In genomic region chr13:100102042-100102441, GRCh38 we compare ENCODE assay signal across 2 cellular contexts.
A peak's percentile ranks its signal among the peaks of the same experiment; 100 is the strongest.
TF ChIP-seq lines count a peak whose summit lies in the region.

No MANE protein-coding gene starts in this region.

TF ChIP-seq in HEK293, 187 proteins besides CTCF, POLR2A, EP300 and RAD21 (continues in another document):
- TF ChIP-seq, protein P1, sequence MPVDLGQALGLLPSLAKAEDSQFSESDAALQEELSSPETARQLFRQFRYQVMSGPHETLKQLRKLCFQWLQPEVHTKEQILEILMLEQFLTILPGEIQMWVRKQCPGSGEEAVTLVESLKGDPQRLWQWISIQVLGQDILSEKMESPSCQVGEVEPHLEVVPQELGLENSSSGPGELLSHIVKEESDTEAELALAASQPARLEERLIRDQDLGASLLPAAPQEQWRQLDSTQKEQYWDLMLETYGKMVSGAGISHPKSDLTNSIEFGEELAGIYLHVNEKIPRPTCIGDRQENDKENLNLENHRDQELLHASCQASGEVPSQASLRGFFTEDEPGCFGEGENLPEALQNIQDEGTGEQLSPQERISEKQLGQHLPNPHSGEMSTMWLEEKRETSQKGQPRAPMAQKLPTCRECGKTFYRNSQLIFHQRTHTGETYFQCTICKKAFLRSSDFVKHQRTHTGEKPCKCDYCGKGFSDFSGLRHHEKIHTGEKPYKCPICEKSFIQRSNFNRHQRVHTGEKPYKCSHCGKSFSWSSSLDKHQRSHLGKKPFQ (tag by site-specific recombination; IDR thresholded peaks at IDR 0.05), result peak; percentile 84
- TF ChIP-seq ZNF423 (tag by site-specific recombination; IDR thresholded peaks at IDR 0.05) (no peak), ZNF112 (tag by site-specific recombination; IDR thresholded peaks at IDR 0.05) (no peak), ZNF629 (tag by site-specific recombination; IDR thresholded peaks at IDR 0.05) (no peak), HOXD13 (CRISPR knock-in tag; IDR thresholded peaks at IDR 0.05; ENCODE audit: borderline replicate concordance) (no peak), ZNF138 (tag by site-specific recombination; IDR thresholded peaks at IDR 0.05; ENCODE audit: borderline replicate concordance) (no peak), ZNF341 (tag by site-specific recombination; IDR thresholded peaks at IDR 0.05; ENCODE audit: low read depth) (no peak), GLIS2 (tag by site-specific recombination; IDR thresholded peaks at IDR 0.05) (no peak), ZFHX2 (tag by site-specific recombination; conservative IDR thresholded peaks at IDR 0.05) (0 out of 2 replicates have a peak, but pooled peaks have one; percentile 13), ZSCAN16 (tag by site-specific recombination; IDR thresholded peaks at IDR 0.05) (no peak), ZNF214 (tag by site-specific recombination; IDR thresholded peaks at IDR 0.05; ENCODE audit: borderline replicate concordance) (no peak), ZBTB17 (tag by site-specific recombination; IDR thresholded peaks at IDR 0.05) (no peak), ZNF280C (tag by site-specific recombination; IDR thresholded peaks at IDR 0.05) (no peak), ZBTB10 (tag by site-specific recombination; IDR thresholded peaks at IDR 0.05) (no peak), ZNF76 (tag by site-specific recombination; IDR thresholded peaks at IDR 0.05; ENCODE audit: borderline replicate concordance, low read depth) (no peak), ZNF394 (tag by site-specific recombination; IDR thresholded peaks at IDR 0.05; ENCODE audit: borderline replicate concordance) (no peak), SCRT1 (tag by site-specific recombination; IDR thresholded peaks at IDR 0.05; ENCODE audit: borderline replicate concordance) (0 out of 2 replicates have a peak, but pooled peaks have one; percentile 23), ZNF175 (tag by site-specific recombination; IDR thresholded peaks at IDR 0.05) (no peak), ZNF121 (tag by site-specific recombination; IDR thresholded peaks at IDR 0.05) (peak; percentile 40; the same call in 1 of the 2 replicates), SP7 (tag by site-specific recombination; IDR thresholded peaks at IDR 0.05) (no peak), ZFP37 (tag by site-specific recombination; IDR thresholded peaks at IDR 0.05) (no peak), ZNF37A (tag by site-specific recombination; IDR thresholded peaks at IDR 0.05) (no peak), ZSCAN23 (tag by site-specific recombination; IDR thresholded peaks at IDR 0.05) (no peak)
- TF ChIP-seq, protein P2, sequence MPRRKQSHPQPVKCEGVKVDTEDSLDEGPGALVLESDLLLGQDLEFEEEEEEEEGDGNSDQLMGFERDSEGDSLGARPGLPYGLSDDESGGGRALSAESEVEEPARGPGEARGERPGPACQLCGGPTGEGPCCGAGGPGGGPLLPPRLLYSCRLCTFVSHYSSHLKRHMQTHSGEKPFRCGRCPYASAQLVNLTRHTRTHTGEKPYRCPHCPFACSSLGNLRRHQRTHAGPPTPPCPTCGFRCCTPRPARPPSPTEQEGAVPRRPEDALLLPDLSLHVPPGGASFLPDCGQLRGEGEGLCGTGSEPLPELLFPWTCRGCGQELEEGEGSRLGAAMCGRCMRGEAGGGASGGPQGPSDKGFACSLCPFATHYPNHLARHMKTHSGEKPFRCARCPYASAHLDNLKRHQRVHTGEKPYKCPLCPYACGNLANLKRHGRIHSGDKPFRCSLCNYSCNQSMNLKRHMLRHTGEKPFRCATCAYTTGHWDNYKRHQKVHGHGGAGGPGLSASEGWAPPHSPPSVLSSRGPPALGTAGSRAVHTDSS (tag by site-specific recombination; IDR thresholded peaks at IDR 0.05), result no peak

TF ChIP-seq in K562, 482 proteins besides CTCF, POLR2A, EP300 and RAD21 (continued from another document):
- no peak for TF ChIP-seq FOXK1 (CRISPR knock-in tag; IDR thresholded peaks at IDR 0.05; ENCODE audit: borderline replicate concordance)
- TF ChIP-seq SIN3B (IDR thresholded peaks at IDR 0.05; ENCODE audit: low read depth), result no peak
- no peak for TF ChIP-seq ZNF318 (IDR thresholded peaks at IDR 0.05; ENCODE audit: borderline replicate concordance in 1 of 2, low read depth in 1 of 2)
- TF ChIP-seq NFIC (IDR thresholded peaks at IDR 0.05), result peak; percentile 67
